8 cellular contexts compared by ENCODE assay signal in genomic region chr19:10543059-10543419, GRCh38. TPM values are rescaled to one million over a fixed set of nuclear protein-coding genes. Genes with fewer than 3 reads are reported as not detected.
DNase-seq lines count a peak whose midpoint lies in the region; ATAC-seq and TF ChIP-seq lines count a peak whose summit lies in the region.

No MANE protein-coding gene starts in this region.

- H3K4me3 ChIP-seq in NT2/D1 (ENCODE audit: insufficient read length, low read depth) = peak overlapping the region; percentile 78

- H3K27me3 ChIP-seq in NT2/D1 (ENCODE audit: insufficient read depth, insufficient read length) = no peaks in the 10 kb centered on the region

- TF ChIP-seq CTCF in endothelial cell (IDR thresholded peaks at IDR 0.05; ENCODE audit: unreplicated experiment) (no peak), progenitor cell of endocrine pancreas (IDR thresholded peaks at IDR 0.05; ENCODE audit: unreplicated experiment) (no peak)

- H3K4me1 ChIP-seq in ES-I3 (ENCODE audit: insufficient read depth, low read length) (peaks cover 2% of the 10 kb centered on the region; the same call in 1 of the 2 replicates), NT2/D1 (ENCODE audit: insufficient read depth, insufficient read length) (peaks cover 10% of the 10 kb centered on the region)

- H3K36me3 ChIP-seq in ES-I3 (ENCODE audit: insufficient read depth, low read length) = no peaks in the 10 kb centered on the region
- peaks cover 21% of the 10 kb centered on the region for H3K36me3 ChIP-seq in NT2/D1 (ENCODE audit: insufficient read depth, insufficient read length, low read length)

- H3K27me3 Mint-ChIP-seq in endothelial cell (ENCODE audit: unreplicated experiment) (peaks cover 4% of the 10 kb centered on the region), progenitor cell of endocrine pancreas (peaks cover 8% of the 10 kb centered on the region)

- no peak for DNase-seq in NT2/D1 (ENCODE audit: low read depth, low spot score)
- DNase-seq in endothelial cell (ENCODE audit: low spot score) = no peak
- DNase-seq in progenitor cell of endocrine pancreas (ENCODE audit: low spot score, unreplicated experiment) = no peak
- DNase-seq in activated CD4-positive, CD25-positive, alpha-beta regulatory T cell treated with anti-CD3 and anti-CD28 coated beads, Interleukin-2, amount 50 U/mL, for 72 hours = no peak
- no peak for DNase-seq in RPMI8226

- H3K4me3 Mint-ChIP-seq in endothelial cell (ENCODE audit: unreplicated experiment) = peak overlapping the region; percentile 92
- H3K4me3 Mint-ChIP-seq in progenitor cell of endocrine pancreas (ENCODE audit: low read depth) = peak overlapping the region; percentile 79

- peaks cover 3% of the 10 kb centered on the region for H3K4me1 Mint-ChIP-seq in endothelial cell (ENCODE audit: unreplicated experiment)
- peaks cover 4% of the 10 kb centered on the region for H3K4me1 Mint-ChIP-seq in progenitor cell of endocrine pancreas (ENCODE audit: low read depth)

- H3K9me3 ChIP-seq in ES-I3 (ENCODE audit: control insufficient read depth, insufficient read depth, low read length) (no peaks in the 10 kb centered on the region), NT2/D1 (ENCODE audit: insufficient read depth, low read length) (no peaks in the 10 kb centered on the region)

- H3K9me3 Mint-ChIP-seq in endothelial cell (ENCODE audit: unreplicated experiment) (no peaks in the 10 kb centered on the region), progenitor cell of endocrine pancreas (ENCODE audit: low read depth) (no peaks in the 10 kb centered on the region)

- H3K36me3 Mint-ChIP-seq in endothelial cell (ENCODE audit: low read depth, unreplicated experiment) = no peaks in the 10 kb centered on the region
- no peaks in the 10 kb centered on the region for H3K36me3 Mint-ChIP-seq in progenitor cell of endocrine pancreas (ENCODE audit: insufficient read depth)

- H3K9ac ChIP-seq in ES-I3 (ENCODE audit: low read depth, low read length) (peak overlapping the region; percentile 88; the same call in 1 of the 2 replicates), NT2/D1 (ENCODE audit: insufficient read length, low read depth) (peak overlapping the region; percentile 42)

- no peak for ATAC-seq in HG03521 (IDR thresholded peaks at IDR 0.05; ENCODE audit: unreplicated experiment)
- ATAC-seq in HG03175 (IDR thresholded peaks at IDR 0.05; ENCODE audit: unreplicated experiment) = no peak

- H3K27ac Mint-ChIP-seq in endothelial cell (ENCODE audit: unreplicated experiment) (no peak overlapping the region), progenitor cell of endocrine pancreas (peak overlapping the region; percentile 95)

RNA-seq across cellular contexts. Expression of gene ATG4D, which starts 0.7 kb away (rescaled TPM):
- total RNA-seq in endothelial cell (ENCODE audit: unreplicated experiment) (11.8 TPM), progenitor cell of endocrine pancreas (44.9 and 52.6 TPM in 2 replicates)

RNA-seq across cellular contexts. Expression of gene KRI1, which starts 22.8 kb away (rescaled TPM):
- 25.2 TPM for total RNA-seq in endothelial cell (ENCODE audit: unreplicated experiment)
- 32.1 and 35.0 TPM in 2 replicates for total RNA-seq in progenitor cell of endocrine pancreas

RNA-seq across cellular contexts. Expression of gene CDKN2D, which starts 25.7 kb away (rescaled TPM):
- total RNA-seq in endothelial cell (ENCODE audit: unreplicated experiment) = 8.1 TPM
- total RNA-seq in progenitor cell of endocrine pancreas = 4.2 and 5.0 TPM in 2 replicates

RNA-seq across cellular contexts. Expression of gene S1PR5, which starts 25.8 kb away (rescaled TPM):
- total RNA-seq in endothelial cell (ENCODE audit: unreplicated experiment) (not detected), progenitor cell of endocrine pancreas (not detected in 2 replicates)

RNA-seq across cellular contexts. Expression of gene KEAP1, which starts 39.9 kb away (rescaled TPM):
- total RNA-seq in endothelial cell (ENCODE audit: unreplicated experiment) (56.4 TPM), progenitor cell of endocrine pancreas (64.7 and 76.6 TPM in 2 replicates)
